ENCODE assay signal across 8 cellular contexts in genomic region chr17:61551255-61551742, GRCh38. TPM values are rescaled to one million over a fixed set of nuclear protein-coding genes. Genes with fewer than 3 reads are reported as not detected.
DNase-seq lines count a peak whose midpoint lies in the region; ATAC-seq and TF ChIP-seq lines count a peak whose summit lies in the region.

No MANE protein-coding gene starts in this region.

- no peak overlapping the region for H3K18ac ChIP-seq in neuronal stem cell (ENCODE audit: low read length)

- no peak overlapping the region for H2BK15ac ChIP-seq in neuronal stem cell (ENCODE audit: low read length)

- DNase-seq in AG10803 (ENCODE audit: low read depth) (peak; percentile 47), GM20000 (ENCODE audit: low spot score) (peak; percentile 44), NCI-H774 (lab: John Stamatoyannopoulos, UW) (peak; percentile 30), endodermal cell (no peak), neuronal stem cell (ENCODE audit: low spot score) (peak; percentile 3), NCI-H2107 treated with DMSO at 0.1 percent for 48 hours (lab: John Stamatoyannopoulos, UW; ENCODE audit: unreplicated experiment) (no peak)
- DNase-seq in activated CD4-positive, alpha-beta T cell treated with anti-CD3 and anti-CD28 coated beads, Interleukin-2, amount 10 ng/mL, durations not matched to agents 24 days and 14 days = no peak

- H3K79me1 ChIP-seq in neuronal stem cell (ENCODE audit: low read depth, low read length) = no peaks in the 10 kb centered on the region

- intact Hi-C loops in activated CD4-positive, alpha-beta T cell treated with anti-CD3 and anti-CD28 coated beads, Interleukin-2, amount 10 ng/mL, durations not matched to agents 24 days and 14 days (cut with micrococcal nuclease) = loop anchor here (1.0 kb wide), 1 partner anchor 139 kb away; no protein-coding TSS in a partner anchor

- no peak overlapping the region for H3K9ac ChIP-seq in endodermal cell (ENCODE audit: extremely low read depth, low read length, poor library complexity, severe bottlenecking)
- no peak overlapping the region for H3K9ac ChIP-seq in neuronal stem cell (ENCODE audit: low read depth, low read length, poor library complexity)

- no peak overlapping the region for H3K27ac Mint-ChIP-seq in endodermal cell
- no peak overlapping the region for H3K27ac Mint-ChIP-seq in activated CD4-positive, alpha-beta T cell treated with anti-CD3 and anti-CD28 coated beads, Interleukin-2, amount 10 ng/mL, durations not matched to agents 24 days and 14 days

- peaks cover 3% of the 10 kb centered on the region for H3K9me3 Mint-ChIP-seq in endodermal cell
- no peaks in the 10 kb centered on the region for H3K9me3 Mint-ChIP-seq in activated CD4-positive, alpha-beta T cell treated with anti-CD3 and anti-CD28 coated beads, Interleukin-2, amount 10 ng/mL, durations not matched to agents 24 days and 14 days

- H3K9me3 ChIP-seq in endodermal cell (ENCODE audit: control insufficient read depth, low read length) (peaks cover 3% of the 10 kb centered on the region), neuronal stem cell (replicated peaks in 1 of 2; ENCODE audit: control insufficient read depth in 2 of 2, insufficient read depth in 1 of 2, low read depth in 1 of 2, low read length in 2 of 2) (no peaks in the 10 kb centered on the region)

- ATAC-seq in GM18873 (IDR thresholded peaks at IDR 0.05; ENCODE audit: low FRiP score, unreplicated experiment) = no peak

- H2BK120ac ChIP-seq in neuronal stem cell (ENCODE audit: low read depth, low read length) = no peak overlapping the region

- H3K27me3 ChIP-seq in endodermal cell (ENCODE audit: control insufficient read depth, insufficient read depth, low read length, poor library complexity, severe bottlenecking) (peaks cover 16% of the 10 kb centered on the region), neuronal stem cell (ENCODE audit: control insufficient read depth in 3 of 3, insufficient read depth in 3 of 3, low read depth in 1 of 3, low read length in 3 of 3) (peaks cover 0 to 5% (median 0%) of the 10 kb centered on the region in 3 experiments)

- H3K36me3 ChIP-seq in endodermal cell (ENCODE audit: control insufficient read depth, insufficient read depth, low read length) = no peaks in the 10 kb centered on the region
- no peaks in the 10 kb centered on the region for H3K36me3 ChIP-seq in neuronal stem cell (replicated peaks in 1 of 2; ENCODE audit: control insufficient read depth in 2 of 2, insufficient read depth in 2 of 2, low read length in 2 of 2)

- no peaks in the 10 kb centered on the region for H3K4me1 Mint-ChIP-seq in endodermal cell
- no peaks in the 10 kb centered on the region for H3K4me1 Mint-ChIP-seq in activated CD4-positive, alpha-beta T cell treated with anti-CD3 and anti-CD28 coated beads, Interleukin-2, amount 10 ng/mL, durations not matched to agents 24 days and 14 days

- no peak overlapping the region for H2BK5ac ChIP-seq in neuronal stem cell (ENCODE audit: low read length)

- no peak overlapping the region for H3K23ac ChIP-seq in neuronal stem cell (ENCODE audit: low read depth, low read length, poor library complexity)

- H3K27me3 Mint-ChIP-seq in endodermal cell (ENCODE audit: insufficient read depth) = peaks cover 2% of the 10 kb centered on the region
- H3K27me3 Mint-ChIP-seq in activated CD4-positive, alpha-beta T cell treated with anti-CD3 and anti-CD28 coated beads, Interleukin-2, amount 10 ng/mL, durations not matched to agents 24 days and 14 days = peaks cover 39% of the 10 kb centered on the region

- no peak overlapping the region for H3K4me2 ChIP-seq in neuronal stem cell (ENCODE audit: insufficient read depth, low read length, poor library complexity, severe bottlenecking)

- no peak overlapping the region for H3K14ac ChIP-seq in neuronal stem cell (ENCODE audit: low read length)

- H4K8ac ChIP-seq in neuronal stem cell (ENCODE audit: low read depth, low read length) = no peak overlapping the region

- no peak overlapping the region for H2BK12ac ChIP-seq in neuronal stem cell (ENCODE audit: low read length)

- H2AK5ac ChIP-seq in neuronal stem cell (ENCODE audit: low read depth, low read length) = no peak overlapping the region

- H3K27ac ChIP-seq in endodermal cell (ENCODE audit: low read depth, low read length) = no peak overlapping the region
- H3K27ac ChIP-seq in neuronal stem cell (replicated peaks; ENCODE audit: low read length) = no peak overlapping the region

- H3K36me3 Mint-ChIP-seq in endodermal cell (ENCODE audit: low read depth) = no peaks in the 10 kb centered on the region
- H3K36me3 Mint-ChIP-seq in activated CD4-positive, alpha-beta T cell treated with anti-CD3 and anti-CD28 coated beads, Interleukin-2, amount 10 ng/mL, durations not matched to agents 24 days and 14 days (ENCODE audit: low read depth) = no peaks in the 10 kb centered on the region

- 0 to 25% methylated on average over 2 to 6 of the region's 6 CpGs for WGBS in endodermal cell (ENCODE audit: insufficient coverage in 1 of 2, insufficient read length in 1 of 2), 2 experiments
- no CpG with 5 or more reads among the region's 6 CpGs for WGBS in neuronal stem cell (ENCODE audit: extremely low coverage in 2 of 2, insufficient read length in 2 of 2, insufficient replicate concordance in 1 of 2), 2 donors

- TF ChIP-seq CTCF in AG10803 (conservative IDR thresholded peaks at IDR 0.05; ENCODE audit: low read length) (peak; percentile 90), GM20000 (IDR thresholded peaks at IDR 0.05; ENCODE audit: extremely low read depth, missing control alignments) (peak; percentile 27), endodermal cell (conservative IDR thresholded peaks at IDR 0.05) (peak; percentile 80)

- H4K91ac ChIP-seq in neuronal stem cell (ENCODE audit: low read depth, low read length, poor library complexity) = no peak overlapping the region

- H3K4me3 Mint-ChIP-seq in endodermal cell = no peak overlapping the region
- no peak overlapping the region for H3K4me3 Mint-ChIP-seq in activated CD4-positive, alpha-beta T cell treated with anti-CD3 and anti-CD28 coated beads, Interleukin-2, amount 10 ng/mL, durations not matched to agents 24 days and 14 days

- H2AFZ ChIP-seq in neuronal stem cell (ENCODE audit: low read length) = no peak overlapping the region

- no peak overlapping the region for H3K4ac ChIP-seq in neuronal stem cell (ENCODE audit: low read length)

- no peak overlapping the region for H3K4me3 ChIP-seq in AG10803 (ENCODE audit: low read length)
- no peak overlapping the region for H3K4me3 ChIP-seq in endodermal cell (ENCODE audit: low read length)
- no peak overlapping the region for H3K4me3 ChIP-seq in neuronal stem cell (ENCODE audit: low read length in 2 of 2)

- H3K4me1 ChIP-seq in endodermal cell (ENCODE audit: control insufficient read depth, insufficient read depth, low read length) (no peaks in the 10 kb centered on the region), neuronal stem cell (ENCODE audit: control insufficient read depth in 2 of 2, insufficient read depth in 1 of 2, low read depth in 1 of 2, low read length in 2 of 2) (no peaks in the 10 kb centered on the region)

RNA-seq across cellular contexts. Expression of gene NACA2, which starts 39.7 kb away (rescaled TPM):
- total RNA-seq in endodermal cell = not detected
- polyA plus RNA-seq in endodermal cell (2013, experiment 1 of 2) = not detected
- polyA plus RNA-seq in endodermal cell (2013, experiment 2 of 2) = not detected
- not detected for polyA plus RNA-seq in neuronal stem cell (2013, experiment 1 of 2)
- polyA plus RNA-seq in neuronal stem cell (2013, experiment 2 of 2) = not detected
- not detected in 2 replicates for total RNA-seq in activated CD4-positive, alpha-beta T cell treated with anti-CD3 and anti-CD28 coated beads, Interleukin-2, amount 10 ng/mL, durations not matched to agents 24 days and 14 days

Comparison
In these comparisons a context has a peak if more than half of its experiments do, and no peak if none do; other contexts are left out.
1. DNase-seq: peak in AG10803 (single experiment), GM20000 (single experiment), NCI-H774 (single experiment) and neuronal stem cell (single experiment); none in endodermal cell (single experiment), activated CD4-positive, alpha-beta T cell treated with anti-CD3 and anti-CD28 coated beads, Interleukin-2, amount 10 ng/mL, durations not matched to agents 24 days and 14 days (single experiment) and NCI-H2107 treated with DMSO at 0.1 percent for 48 hours (single experiment).
2. CTCF ChIP-seq: peak in every context shown above with its lines; median percentile 90 in AG10803; 80 in endodermal cell; 27 in GM20000.